26 cellular contexts compared by ENCODE assay signal in the genomic region with DNA sequence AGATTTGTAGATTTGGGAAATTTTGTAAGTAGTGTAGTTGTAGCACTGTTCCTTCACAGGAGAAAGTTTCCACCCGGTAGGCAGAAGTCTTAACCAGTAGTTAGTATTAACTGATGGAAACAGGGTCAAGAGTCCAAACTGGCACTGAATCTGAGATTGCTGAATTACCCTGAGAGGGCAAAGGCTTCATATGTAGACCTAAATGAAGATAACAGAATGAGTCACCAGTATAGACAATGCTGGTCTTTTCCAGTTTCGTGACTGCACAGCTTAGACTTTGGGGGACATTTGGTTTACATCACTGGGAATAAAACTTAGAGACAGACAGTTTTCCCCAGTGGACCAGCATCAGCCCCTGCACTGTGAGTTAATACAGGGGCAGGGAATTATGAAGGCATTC.
DNase-seq lines count a peak whose midpoint lies in the region; FAIRE-seq and TF ChIP-seq lines count a peak whose summit lies in the region.
"Had no signal": no experiment of that assay in that cellular context is flagged by ENCODE, and none has a peak within 500 bp of the region (broad histone marks: within the 10 kb centered on the region; RNA-seq: fewer than 3 reads in every experiment).

No MANE protein-coding gene starts in this region.

- H3K27ac Mint-ChIP-seq in nephron progenitor cell, result peak overlapping the region; percentile 51
- H3K27ac Mint-ChIP-seq: activated naive CD8-positive, alpha-beta T cell treated with anti-CD3 and anti-CD28 coated beads, Interleukin-2, amount 10 ng/mL, durations not matched to agents 7 days and 5 days; stimulated activated naive CD8-positive, alpha-beta T cell treated with anti-CD3 and anti-CD28 coated beads, Interleukin-15, Interleukin-2, amounts not matched to agents 100 ng/mL and 50 ng/mL, for 24 hours had no signal

- no peaks in the 10 kb centered on the region for H3K27me3 Mint-ChIP-seq in nephron progenitor cell (ENCODE audit: low read depth, poor library complexity)
- H3K27me3 Mint-ChIP-seq: activated naive CD8-positive, alpha-beta T cell treated with anti-CD3 and anti-CD28 coated beads, Interleukin-2, amount 10 ng/mL, durations not matched to agents 7 days and 5 days; central memory CD8-positive, alpha-beta T cell; stimulated activated naive CD8-positive, alpha-beta T cell treated with anti-CD3 and anti-CD28 coated beads, Interleukin-15, Interleukin-2, amounts not matched to agents 100 ng/mL and 50 ng/mL, for 24 hours had no signal

- peak; percentile 6 for FAIRE-seq in kidney (lab: Jason Lieb, UNC)
- FAIRE-seq: astrocyte had no signal

- no peaks in the 10 kb centered on the region for H3K36me3 ChIP-seq in kidney (ENCODE audit: control insufficient read depth in 1 of 2, insufficient read depth in 2 of 2, low read length in 2 of 2)
- no peaks in the 10 kb centered on the region for H3K36me3 ChIP-seq in mesendoderm (ENCODE audit: control insufficient read depth, insufficient read depth, low read length)
- H3K36me3 ChIP-seq: BE2C had no signal

- no peak overlapping the region for H3K23ac ChIP-seq in mesendoderm (ENCODE audit: low read length)

- peaks cover 28% of the 10 kb centered on the region for H3K4me1 Mint-ChIP-seq in nephron progenitor cell
- H3K4me1 Mint-ChIP-seq: activated naive CD8-positive, alpha-beta T cell treated with anti-CD3 and anti-CD28 coated beads, Interleukin-2, amount 10 ng/mL, durations not matched to agents 7 days and 5 days; central memory CD8-positive, alpha-beta T cell had no signal

- H3K79me1 ChIP-seq in mesendoderm (ENCODE audit: low read length), result no peaks in the 10 kb centered on the region

- no peak overlapping the region for H2BK15ac ChIP-seq in mesendoderm (replicated peaks; ENCODE audit: low read depth)

- no peak overlapping the region for H3K4me2 ChIP-seq in mesendoderm (ENCODE audit: low read length)

- H3K9ac ChIP-seq in kidney (ENCODE audit: low read length in 2 of 2) (no peak overlapping the region), mesendoderm (ENCODE audit: low read length) (no peak overlapping the region)

- peak overlapping the region in 1 of 2 donors; percentile 35 for H3K4me3 ChIP-seq in kidney (ENCODE audit: low read length in 2 of 2)
- no peak overlapping the region for H3K4me3 ChIP-seq in mesendoderm (ENCODE audit: low read length)
- H3K4me3 ChIP-seq: heart left ventricle had no signal

- H2BK120ac ChIP-seq in mesendoderm (ENCODE audit: low read depth, low read length), result no peak overlapping the region

- H3K18ac ChIP-seq in mesendoderm (ENCODE audit: low read length), result no peak overlapping the region

- DNase-seq in Daoy (ENCODE audit: low read depth), result peak; percentile 45
- peak; percentile 17 for DNase-seq in RPMI7951 (ENCODE audit: low read depth)
- DNase-seq in kidney, result no peak
- no peak for DNase-seq in nephron progenitor cell
- DNase-seq in HUDEP-2 (lab: John Stamatoyannopoulos, UW; ENCODE audit: unreplicated experiment in 76 of 76), result no peak
- no peak for DNase-seq in mesendoderm
- no peak for DNase-seq in dedifferentiated amniotic fluid mesenchymal stem cell (ENCODE audit: extremely low spot score)
- no peak for DNase-seq in NOMO-1 treated with DMSO at 0.1 percent for 48 hours (lab: John Stamatoyannopoulos, UW; ENCODE audit: unreplicated experiment)
- DNase-seq: activated CD4-positive, alpha-beta T cell treated with anti-CD3 and anti-CD28 coated beads for 4 hours; activated gamma-delta T cell; activated naive CD8-positive, alpha-beta T cell treated with anti-CD3 and anti-CD28 coated beads, Interleukin-2, amount 10 ng/mL, durations not matched to agents 7 days and 5 days; BE2C; DMS79; GF-D8; heart left ventricle; Karpas-422; MV-4-11; NCI-H1436 treated with DMSO at 0.1 percent for 48 hours; NCI-H446 treated with DMSO at 0.1 percent for 48 hours; PC-3; SHP77 treated with DMSO at 0.1 percent for 48 hours; T-helper 9 cell had no signal

- H3K4me3 Mint-ChIP-seq in nephron progenitor cell, result no peak overlapping the region
- H3K4me3 Mint-ChIP-seq: activated naive CD8-positive, alpha-beta T cell treated with anti-CD3 and anti-CD28 coated beads, Interleukin-2, amount 10 ng/mL, durations not matched to agents 7 days and 5 days; central memory CD8-positive, alpha-beta T cell; stimulated activated naive CD8-positive, alpha-beta T cell treated with anti-CD3 and anti-CD28 coated beads, Interleukin-15, Interleukin-2, amounts not matched to agents 100 ng/mL and 50 ng/mL, for 24 hours had no signal

- peaks cover 9% of the 10 kb centered on the region for H3K9me3 Mint-ChIP-seq in nephron progenitor cell
- H3K9me3 Mint-ChIP-seq: activated naive CD8-positive, alpha-beta T cell treated with anti-CD3 and anti-CD28 coated beads, Interleukin-2, amount 10 ng/mL, durations not matched to agents 7 days and 5 days; central memory CD8-positive, alpha-beta T cell; stimulated activated naive CD8-positive, alpha-beta T cell treated with anti-CD3 and anti-CD28 coated beads, Interleukin-15, Interleukin-2, amounts not matched to agents 100 ng/mL and 50 ng/mL, for 24 hours had no signal

- H4K8ac ChIP-seq in mesendoderm (ENCODE audit: low read depth, low read length), result no peak overlapping the region

- TF ChIP-seq CTCF in kidney (IDR thresholded peaks at IDR 0.05; ENCODE audit: borderline replicate concordance, extremely low read depth, insufficient read depth), result no peak
- no peak for TF ChIP-seq CTCF in nephron progenitor cell (IDR thresholded peaks at IDR 0.05)

- H3K4me1 ChIP-seq in kidney (ENCODE audit: control insufficient read depth in 1 of 2, insufficient read depth in 1 of 2, low read depth in 1 of 2, low read length in 2 of 2) (peaks cover 0 to 7% of the 10 kb centered on the region in 2 donors), mesendoderm (ENCODE audit: control insufficient read depth, low read depth, low read length) (no peaks in the 10 kb centered on the region)
- H3K4me1 ChIP-seq: BE2C, heart left ventricle had no signal

- WGBS in mesendoderm (ENCODE audit: extremely low coverage, insufficient coverage, low lambda C conversion rate), result no CpG with 5 or more reads among the region's 2 CpGs

- no peak overlapping the region for H4K5ac ChIP-seq in mesendoderm (ENCODE audit: low read length)

- H3K27ac ChIP-seq in kidney (ENCODE audit: low read depth in 2 of 2, low read length in 2 of 2), result peak overlapping the region; percentile 36 to 82
- H3K27ac ChIP-seq in mesendoderm (ENCODE audit: low read depth, low read length), result no peak overlapping the region
- H3K27ac ChIP-seq: heart left ventricle, VCaP had no signal

- no peaks in the 10 kb centered on the region for H3K9me3 ChIP-seq in kidney (ENCODE audit: control insufficient read depth in 1 of 2, low read length in 2 of 2)
- H3K9me3 ChIP-seq: BE2C, heart left ventricle had no signal

- no peak overlapping the region for H2AK5ac ChIP-seq in mesendoderm (ENCODE audit: low read length)

- H3K56ac ChIP-seq in mesendoderm (ENCODE audit: low read length), result no peak overlapping the region

- H3K79me2 ChIP-seq in mesendoderm (ENCODE audit: control insufficient read depth, insufficient read depth, low read length), result no peaks in the 10 kb centered on the region

- intact Hi-C loops in kidney (cut with DNase I), result no loop called here

- peaks cover 70% of the 10 kb centered on the region for H3K36me3 Mint-ChIP-seq in nephron progenitor cell (ENCODE audit: low read depth)

- no peak overlapping the region for H2BK5ac ChIP-seq in mesendoderm (ENCODE audit: low read length)

- no peak overlapping the region for H3K4ac ChIP-seq in mesendoderm (ENCODE audit: low read depth, low read length)

- no peaks in the 10 kb centered on the region for H3K27me3 ChIP-seq in mesendoderm (ENCODE audit: insufficient read depth, low read length, poor library complexity)
- H3K27me3 ChIP-seq: BE2C, heart left ventricle had no signal

Comparison
In these comparisons a context has a peak if more than half of its experiments do, and no peak if none do; other contexts are left out.
1. DNase-seq: peak in Daoy (single experiment) and RPMI7951 (single experiment); none in kidney (single experiment), nephron progenitor cell (single experiment), HUDEP-2 (0 of 76), mesendoderm (single experiment), dedifferentiated amniotic fluid mesenchymal stem cell (single experiment) and NOMO-1 treated with DMSO at 0.1 percent for 48 hours (single experiment).